Comparison of ENCODE assay signal across 9 cellular contexts in the genomic region with DNA sequence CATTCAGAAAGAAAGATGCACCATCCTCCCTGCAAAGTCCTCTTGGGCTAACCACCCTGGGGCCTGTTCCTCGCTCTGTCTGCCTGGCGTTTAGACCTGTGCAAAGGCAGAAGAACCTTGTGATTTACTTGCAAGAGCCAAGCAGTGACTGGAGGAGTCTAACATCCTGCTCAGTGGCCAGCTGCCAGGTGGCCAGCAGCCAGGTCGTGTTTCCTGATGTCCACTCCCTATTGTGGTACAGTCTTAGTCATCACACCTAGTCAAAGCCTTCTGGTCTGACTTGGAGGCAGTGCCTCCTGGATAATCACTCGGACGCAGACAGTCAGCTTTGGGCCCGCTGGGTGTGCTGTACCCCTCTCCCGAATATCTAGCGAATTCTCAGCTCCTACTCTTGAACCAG.
DNase-seq lines count a peak whose midpoint lies in the region; ATAC-seq, FAIRE-seq and TF ChIP-seq lines count a peak whose summit lies in the region.
"Had no signal": no experiment of that assay in that cellular context is flagged by ENCODE, and none has a peak within 500 bp of the region (broad histone marks: within the 10 kb centered on the region; RNA-seq: fewer than 3 reads in every experiment).

No MANE protein-coding gene starts in this region.

- 81 to 82% methylated on average over 8 of the region's 8 CpGs for WGBS in aorta, 2 donors

- H3K4me3 ChIP-seq in astrocyte of the cerebellum (ENCODE audit: low read depth, low read length) (no peak overlapping the region), kidney (ENCODE audit: low read length in 2 of 2) (no peak overlapping the region), aorta (ENCODE audit: low read length in 2 of 2) (no peak overlapping the region)
- H3K4me3 ChIP-seq: SK-N-MC had no signal

- peaks cover 8 to 9% of the 10 kb centered on the region in 2 donors for H3K27me3 Mint-ChIP-seq in natural killer cell treated with Interleukin-12 subunit alpha and Interleukin-12 subunit beta and Interleukin-15 and Interleukin-18, amount 100 ng/mL, for 72 hours
- H3K27me3 Mint-ChIP-seq in natural killer cell (ENCODE audit: low read depth in 2 of 2), result peaks cover 0 to 7% of the 10 kb centered on the region in 2 donors

- H3K36me3 Mint-ChIP-seq in natural killer cell treated with Interleukin-12 subunit alpha and Interleukin-12 subunit beta and Interleukin-15 and Interleukin-18, amount 100 ng/mL, for 72 hours, result no peaks in the 10 kb centered on the region
- H3K36me3 Mint-ChIP-seq in natural killer cell, result no peaks in the 10 kb centered on the region

- FAIRE-seq in kidney (lab: Jason Lieb, UNC), result no peak

- H3K4me1 ChIP-seq in kidney (ENCODE audit: control insufficient read depth in 1 of 2, insufficient read depth in 1 of 2, low read depth in 1 of 2, low read length in 2 of 2) (peaks cover 0 to 2% of the 10 kb centered on the region in 2 donors), aorta (ENCODE audit: control insufficient read depth in 1 of 2, insufficient read depth in 2 of 2, low read length in 2 of 2) (peaks cover 0 to 2% of the 10 kb centered on the region in 2 donors)

- H3K9me3 ChIP-seq in kidney (ENCODE audit: control insufficient read depth in 1 of 2, low read length in 2 of 2), result no peaks in the 10 kb centered on the region
- H3K9me3 ChIP-seq in aorta (ENCODE audit: control insufficient read depth, low read length), result no peaks in the 10 kb centered on the region

- ATAC-seq in natural killer cell treated with Interleukin-12 subunit alpha and Interleukin-12 subunit beta and Interleukin-15 and Interleukin-18, amount 100 ng/mL, for 72 hours, result no peak
- no peak for ATAC-seq in natural killer cell
- peak; percentile 8 for ATAC-seq in aorta (ENCODE audit: low FRiP score)
- no peak for ATAC-seq in HG02588 (IDR thresholded peaks at IDR 0.05; ENCODE audit: unreplicated experiment)

- intact Hi-C loops in natural killer cell (cut with micrococcal nuclease) (no loop called here), kidney (cut with DNase I) (no loop called here), aorta (cut with DNase I) (no loop called here)

- peaks cover 10 to 14% of the 10 kb centered on the region in 2 donors for H3K4me1 Mint-ChIP-seq in natural killer cell treated with Interleukin-12 subunit alpha and Interleukin-12 subunit beta and Interleukin-15 and Interleukin-18, amount 100 ng/mL, for 72 hours (ENCODE audit: low read depth in 2 of 2)
- peaks cover 5% of the 10 kb centered on the region in 2 donors for H3K4me1 Mint-ChIP-seq in natural killer cell

- no peak overlapping the region for H3K4me3 Mint-ChIP-seq in natural killer cell treated with Interleukin-12 subunit alpha and Interleukin-12 subunit beta and Interleukin-15 and Interleukin-18, amount 100 ng/mL, for 72 hours
- no peak overlapping the region for H3K4me3 Mint-ChIP-seq in natural killer cell

- TF ChIP-seq CTCF in natural killer cell (IDR thresholded peaks at IDR 0.05) (no peak), astrocyte of the cerebellum (IDR thresholded peaks at IDR 0.05; ENCODE audit: low read depth, low read length, missing control alignments) (no peak), kidney (IDR thresholded peaks at IDR 0.05; ENCODE audit: borderline replicate concordance, extremely low read depth, insufficient read depth) (no peak)

- in situ Hi-C loops in astrocyte of the cerebellum (cut with HindIII; ENCODE audit: low sequenced_read_pairs), result no loop called here

- H3K9me3 Mint-ChIP-seq in natural killer cell treated with Interleukin-12 subunit alpha and Interleukin-12 subunit beta and Interleukin-15 and Interleukin-18, amount 100 ng/mL, for 72 hours, result no peaks in the 10 kb centered on the region
- no peaks in the 10 kb centered on the region for H3K9me3 Mint-ChIP-seq in natural killer cell

- DNase-seq in natural killer cell treated with Interleukin-12 subunit alpha and Interleukin-12 subunit beta and Interleukin-15 and Interleukin-18, amount 100 ng/mL, for 72 hours (ENCODE audit: low spot score), result peak; percentile 13
- no peak for DNase-seq in natural killer cell
- peak; percentile 82 for DNase-seq in astrocyte of the cerebellum (ENCODE audit: low read depth)
- DNase-seq in kidney, result peak; percentile 96
- peak; percentile 73 to 89 for DNase-seq in aorta
- no peak for DNase-seq in OCI-M1 (lab: John Stamatoyannopoulos, UW)
- no peak for DNase-seq in NCI-H2227 (lab: John Stamatoyannopoulos, UW; ENCODE audit: unreplicated experiment)

- H3K27ac ChIP-seq in kidney (ENCODE audit: low read depth in 2 of 2, low read length in 2 of 2) (no peak overlapping the region), aorta (ENCODE audit: low read depth in 1 of 2, low read length in 2 of 2) (no peak overlapping the region)
- H3K27ac ChIP-seq: SK-N-MC had no signal

- H3K27me3 ChIP-seq in aorta (ENCODE audit: control insufficient read depth in 1 of 2, insufficient read depth in 2 of 2, low read length in 1 of 2), result no peaks in the 10 kb centered on the region

- H3K36me3 ChIP-seq in kidney (ENCODE audit: control insufficient read depth in 1 of 2, insufficient read depth in 2 of 2, low read length in 2 of 2) (no peaks in the 10 kb centered on the region), aorta (ENCODE audit: control insufficient read depth in 1 of 2, insufficient read depth in 2 of 2, low read length in 1 of 2) (no peaks in the 10 kb centered on the region)

- no peak overlapping the region for H3K27ac Mint-ChIP-seq in natural killer cell treated with Interleukin-12 subunit alpha and Interleukin-12 subunit beta and Interleukin-15 and Interleukin-18, amount 100 ng/mL, for 72 hours
- H3K27ac Mint-ChIP-seq in natural killer cell, result no peak overlapping the region

- H3K9ac ChIP-seq in kidney (ENCODE audit: low read length in 2 of 2), result no peak overlapping the region

Comparison
In these comparisons a context has a peak if more than half of its experiments do, and no peak if none do; other contexts are left out.
1. DNase-seq: peak in natural killer cell treated with Interleukin-12 subunit alpha and Interleukin-12 subunit beta and Interleukin-15 and Interleukin-18, amount 100 ng/mL, for 72 hours (single experiment), astrocyte of the cerebellum (single experiment), kidney (single experiment) and aorta (2 of 2); none in natural killer cell (single experiment), OCI-M1 (single experiment) and NCI-H2227 (single experiment).